Comparison of ENCODE assay signal across 10 cellular contexts in the genomic region with DNA sequence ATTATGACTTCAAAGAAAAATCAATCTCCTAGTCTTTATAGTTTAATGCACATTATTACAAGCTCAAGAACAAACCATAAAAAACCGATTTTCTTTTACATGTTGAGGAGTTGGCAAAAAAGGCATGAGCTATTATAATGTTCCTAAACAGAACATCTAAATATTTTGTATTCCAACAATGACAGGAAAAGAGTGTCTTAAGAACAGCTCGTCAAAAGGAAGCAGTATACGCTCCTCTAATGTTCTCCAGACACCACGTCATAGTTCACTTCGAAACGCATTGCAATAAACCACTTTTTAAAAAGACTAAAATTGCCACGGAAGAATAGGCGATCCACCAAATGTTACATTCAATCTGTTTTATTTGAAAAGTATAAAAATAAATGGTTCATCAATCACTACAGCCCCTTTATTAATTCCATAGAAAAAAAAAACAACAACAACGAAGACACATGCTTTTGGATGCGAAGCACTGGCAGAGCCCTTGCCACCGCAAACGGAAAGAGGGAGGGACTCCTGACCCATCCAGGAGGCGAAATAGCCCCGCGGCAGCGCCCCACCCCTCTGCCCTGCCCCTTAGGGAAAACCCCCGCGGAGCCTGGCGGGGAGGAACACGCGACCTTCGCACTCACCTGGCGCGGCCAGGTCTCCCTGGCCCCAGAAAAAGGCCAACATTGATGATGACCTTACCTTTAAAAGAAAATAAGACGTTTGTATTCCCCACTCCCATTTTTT. TPM values are rescaled to one million over a fixed set of nuclear protein-coding genes. Genes with fewer than 3 reads are reported as not detected.
DNase-seq lines count a peak whose midpoint lies in the region; ATAC-seq and TF ChIP-seq lines count a peak whose summit lies in the region.
"Had no signal": no experiment of that assay in that cellular context is flagged by ENCODE, and none has a peak within 500 bp of the region (broad histone marks: within the 10 kb centered on the region; RNA-seq: fewer than 3 reads in every experiment).

No MANE protein-coding gene starts in this region.

- H3K9me3 Mint-ChIP-seq in WTC11 (no peaks in the 10 kb centered on the region), nephron progenitor cell (no peaks in the 10 kb centered on the region), T-cell (no peaks in the 10 kb centered on the region)
- H3K9me3 Mint-ChIP-seq in activated naive CD4-positive, alpha-beta T cell treated with anti-CD3 and anti-CD28 coated beads, Interleukin-2, amount 10 ng/mL, durations not matched to agents 7 days and 5 days = no peaks in the 10 kb centered on the region

- H3K4me3 ChIP-seq in AG04449 (ENCODE audit: low read depth, low read length) = peak overlapping the region; percentile 46

- intact Hi-C loops in Right ventricle myocardium superior (cut with DNase I) = no loop called here

- ATAC-seq in WTC11 = peak; percentile 58
- ATAC-seq in Right ventricle myocardium superior (ENCODE audit: poor library complexity) = peak; percentile 65
- ATAC-seq in GM21423 (IDR thresholded peaks at IDR 0.05; ENCODE audit: unreplicated experiment) = no peak
- no peak for ATAC-seq in T-cell (replicated peaks in 1 of 4)

- H3K4me3 Mint-ChIP-seq in WTC11 = peak overlapping the region; percentile 68
- H3K4me3 Mint-ChIP-seq in nephron progenitor cell = peak overlapping the region; percentile 80
- no peak overlapping the region for H3K4me3 Mint-ChIP-seq in T-cell
- H3K4me3 Mint-ChIP-seq in activated naive CD4-positive, alpha-beta T cell treated with anti-CD3 and anti-CD28 coated beads, Interleukin-2, amount 10 ng/mL, durations not matched to agents 7 days and 5 days = no peak overlapping the region

- TF ChIP-seq CTCF in AG04449 (IDR thresholded peaks at IDR 0.05; ENCODE audit: insufficient read depth, low read length, missing control alignments) (no peak), WTC11 (IDR thresholded peaks at IDR 0.05) (no peak), nephron progenitor cell (IDR thresholded peaks at IDR 0.05) (no peak)

- H3K36me3 Mint-ChIP-seq in WTC11 = no peaks in the 10 kb centered on the region; the same call in 1 of the 2 replicates
- no peaks in the 10 kb centered on the region for H3K36me3 Mint-ChIP-seq in nephron progenitor cell (ENCODE audit: low read depth)
- peaks cover 44% of the 10 kb centered on the region for H3K36me3 Mint-ChIP-seq in T-cell
- H3K36me3 Mint-ChIP-seq in activated naive CD4-positive, alpha-beta T cell treated with anti-CD3 and anti-CD28 coated beads, Interleukin-2, amount 10 ng/mL, durations not matched to agents 7 days and 5 days = peaks cover 58% of the 10 kb centered on the region

- H3K4me1 Mint-ChIP-seq in WTC11 (peaks cover 56% of the 10 kb centered on the region), nephron progenitor cell (peaks cover 48% of the 10 kb centered on the region), T-cell (peaks cover 70 to 80% (median 78%) of the 10 kb centered on the region in 3 donors)
- peaks cover 50% of the 10 kb centered on the region for H3K4me1 Mint-ChIP-seq in activated naive CD4-positive, alpha-beta T cell treated with anti-CD3 and anti-CD28 coated beads, Interleukin-2, amount 10 ng/mL, durations not matched to agents 7 days and 5 days

- POLR2A ChIA-PET in AG04449 (lab: Yijun Ruan, JAX) = interaction anchor here (0.7 to 0.9 kb wide), 2 partner anchors 15 to 35 kb away, joined by 3 to 4 read pairs; no protein-coding TSS in a partner anchor
- POLR2A ChIA-PET in WTC11 (lab: Charles Lee) = no interaction called here
- POLR2A ChIA-PET in T-cell (lab: Charles Lee) = no interaction called here

- H3K27me3 Mint-ChIP-seq in WTC11 (ENCODE audit: low read depth) = peaks cover 13% of the 10 kb centered on the region
- peaks cover 34% of the 10 kb centered on the region for H3K27me3 Mint-ChIP-seq in nephron progenitor cell (ENCODE audit: low read depth, poor library complexity)
- H3K27me3 Mint-ChIP-seq in T-cell = no peaks in the 10 kb centered on the region
- H3K27me3 Mint-ChIP-seq in activated naive CD4-positive, alpha-beta T cell treated with anti-CD3 and anti-CD28 coated beads, Interleukin-2, amount 10 ng/mL, durations not matched to agents 7 days and 5 days = no peaks in the 10 kb centered on the region

- DNase-seq in AG04449 (ENCODE audit: low read depth, low spot score) = no peak
- peak; percentile 52 for DNase-seq in WTC11 (ENCODE audit: low spot score)
- DNase-seq in Right ventricle myocardium superior = peak; percentile 58
- DNase-seq in nephron progenitor cell = peak; percentile 38
- no peak for DNase-seq in HT-29 (ENCODE audit: low spot score)
- DNase-seq in T-cell = no peak
- no peak for DNase-seq in activated naive CD4-positive, alpha-beta T cell treated with anti-CD3 and anti-CD28 coated beads, Interleukin-2, amount 10 ng/mL, durations not matched to agents 7 days and 5 days
- DNase-seq: cortex of kidney; stimulated activated CD4-positive, alpha-beta T cell treated with anti-CD3 and anti-CD28 coated beads, Interleukin-2, amount 100 ng/mL, for 48 hours had no signal

- H3K27ac Mint-ChIP-seq in WTC11 = no peak overlapping the region; the same call in 1 of the 2 replicates
- no peak overlapping the region for H3K27ac Mint-ChIP-seq in nephron progenitor cell
- H3K27ac Mint-ChIP-seq in T-cell = peak overlapping the region in 1 of 2 donors; percentile 23
- H3K27ac Mint-ChIP-seq in activated naive CD4-positive, alpha-beta T cell treated with anti-CD3 and anti-CD28 coated beads, Interleukin-2, amount 10 ng/mL, durations not matched to agents 7 days and 5 days = no peak overlapping the region

- CTCF ChIA-PET in AG04449 (lab: Yijun Ruan, JAX) (interaction anchor here (1.0 to 1.3 kb wide), 3 partner anchors 10 to 104 kb away, joined by 3 to 4 read pairs (median 3); no protein-coding TSS in a partner anchor), WTC11 (lab: Charles Lee) (interaction anchor here (0.7 to 1.3 kb wide), 2 partner anchors 125 kb away, joined by 3 to 5 read pairs; no protein-coding TSS in a partner anchor), T-cell (lab: Charles Lee) (interaction anchor here in 1 of 2 donors (0.5 to 0.6 kb wide), 2 partner anchors 20 to 164 kb away, joined by 3 to 4 read pairs; no protein-coding TSS in a partner anchor)
- CTCF ChIA-PET in activated naive CD4-positive, alpha-beta T cell treated with anti-CD3 and anti-CD28 coated beads, Interleukin-2, amount 10 ng/mL, durations not matched to agents 7 days and 5 days (lab: Charles Lee) = interaction anchor here (1.3 kb wide), 1 partner anchor 18 kb away, joined by 3 read pairs; no protein-coding TSS in a partner anchor

TF ChIP-seq in WTC11, 78 proteins besides CTCF, POLR2A, EP300 and RAD21:
- TF ChIP-seq, protein P1, sequence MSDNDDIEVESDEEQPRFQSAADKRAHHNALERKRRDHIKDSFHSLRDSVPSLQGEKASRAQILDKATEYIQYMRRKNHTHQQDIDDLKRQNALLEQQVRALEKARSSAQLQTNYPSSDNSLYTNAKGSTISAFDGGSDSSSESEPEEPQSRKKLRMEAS (CRISPR knock-in tag; IDR thresholded peaks at IDR 0.05) = peak; percentile 33; the same call in 1 of the 2 replicates
- no peak for TF ChIP-seq CBFB (CRISPR knock-in tag; IDR thresholded peaks at IDR 0.05; ENCODE audit: low read depth)

RNA-seq across cellular contexts. Expression of a gene that starts 45.8 kb away (rescaled TPM):
- 19.6 to 20.2 TPM (median 19.6 TPM) in 3 replicates for total RNA-seq in WTC11 (2021)
- 29.9 TPM for total RNA-seq in Right ventricle myocardium superior
- total RNA-seq in HT-29 (2014; rRNA removed; shearing (Covaris generic)) = 27.4 and 28.9 TPM in 2 replicates
- total RNA-seq in T-cell = 100 to 1,000 TPM; 114 to 185 (median 152) TPM

Comparison
In these comparisons a context has a peak if more than half of its experiments do, and no peak if none do; other contexts are left out.
1. DNase-seq: peak in WTC11 (single experiment), Right ventricle myocardium superior (single experiment) and nephron progenitor cell (single experiment); none in AG04449 (single experiment), HT-29 (single experiment), T-cell (0 of 34) and activated naive CD4-positive, alpha-beta T cell treated with anti-CD3 and anti-CD28 coated beads, Interleukin-2, amount 10 ng/mL, durations not matched to agents 7 days and 5 days (single experiment).
2. ATAC-seq: peak in WTC11 (single experiment) and Right ventricle myocardium superior (single experiment); none in GM21423 (single experiment) and T-cell (0 of 4).
3. H3K4me3 Mint-ChIP-seq: peak in WTC11 (single experiment) and nephron progenitor cell (single experiment); none in T-cell (0 of 3) and activated naive CD4-positive, alpha-beta T cell treated with anti-CD3 and anti-CD28 coated beads, Interleukin-2, amount 10 ng/mL, durations not matched to agents 7 days and 5 days (single experiment).